Comparison of ENCODE assay signal across 8 cellular contexts in genomic region chr1:32335951-32336867, GRCh38. TPM values are rescaled to one million over a fixed set of nuclear protein-coding genes. Genes with fewer than 3 reads are reported as not detected.
A peak's percentile ranks its signal among the peaks of the same experiment; 100 is the strongest.
DNase-seq lines count a peak whose midpoint lies in the region; ATAC-seq and TF ChIP-seq lines count a peak whose summit lies in the region.

Gene MARCKSL1, minus strand, starts transcription at chr1:32336233. Its CDS starts 200 bp downstream, at chr1:32336033.

- H4K5ac ChIP-seq in IMR-90 (ENCODE audit: low read depth, low read length): no peak within 1 kb of the TSS

- peak within 1 kb of the TSS; percentile 71 for H2BK5ac ChIP-seq in IMR-90 (ENCODE audit: low read depth, low read length, poor library complexity, severe bottlenecking)

- no peak within 1 kb of the TSS; the same call in 1 of the 2 replicates for H2BK120ac ChIP-seq in IMR-90 (ENCODE audit: low read depth, low read length)

- no peak within 1 kb of the TSS for H3K18ac ChIP-seq in IMR-90 (ENCODE audit: low read depth, low read length)

- H3K56ac ChIP-seq in IMR-90 (ENCODE audit: extremely low read depth, insufficient read depth, low read length): no peak within 1 kb of the TSS

- H3K27ac ChIP-seq in BLaER1 (peak within 1 kb of the TSS; percentile 97), IMR-90 (ENCODE audit: insufficient read depth, low read length) (peak within 1 kb of the TSS; percentile 85), neural cell (ENCODE audit: low read length) (peak within 1 kb of the TSS; percentile 87)

- H4K91ac ChIP-seq in IMR-90 (ENCODE audit: insufficient read depth, low read depth, low read length): peak within 1 kb of the TSS; percentile 26; the same call in 1 of the 2 replicates

- in situ Hi-C loops in IMR-90 (cut with MboI; ENCODE audit: low sequenced_read_pairs): no loop called here

- peak within 1 kb of the TSS in 1 of 2 experiments; percentile 58; a peak in 1 of 4 replicates for H4K8ac ChIP-seq in IMR-90 (ENCODE audit: low read depth in 2 of 2, low read length in 2 of 2)

- H2AK9ac ChIP-seq in IMR-90 (replicated peaks; ENCODE audit: low read depth, low read length, poor library complexity): peak within 1 kb of the TSS; percentile 97

- H3K9me3 ChIP-seq in BLaER1 (no peaks in the 10 kb centered on the region), IMR-90 (ENCODE audit: control insufficient read depth, insufficient read depth, low read length) (no peaks in the 10 kb centered on the region), neural cell (ENCODE audit: low read length) (no peaks in the 10 kb centered on the region)

- DNase-seq in IMR-90: peak; percentile 55
- DNase-seq in RPMI8226: peak; percentile 82
- DNase-seq in activated T-helper 9 cell treated with anti-CD3 and anti-CD28 coated beads, Interleukin-2, amount 50 U/mL, for 16 hours (ENCODE audit: low read depth): peak; percentile 79
- DNase-seq in fibroblast of villous mesenchyme (ENCODE audit: low read depth): peak; percentile 70
- DNase-seq in stimulated activated naive CD8-positive, alpha-beta T cell treated with anti-CD3 and anti-CD28 coated beads, Interleukin-15, amount 100 ng/mL, for 72 hours: peak; percentile 78 to 89

- peak within 1 kb of the TSS; percentile 59 for H3K23ac ChIP-seq in IMR-90 (ENCODE audit: low read depth, low read length)

- no peak for TF ChIP-seq CTCF in IMR-90 (conservative IDR thresholded peaks at IDR 0.05; ENCODE audit: low read depth, low read length)
- no peak for TF ChIP-seq CTCF in fibroblast of villous mesenchyme (IDR thresholded peaks at IDR 0.05; ENCODE audit: insufficient read depth, low read depth, low read length)
- TF ChIP-seq CTCF in neural cell (IDR thresholded peaks at IDR 0.05; ENCODE audit: poor library complexity, severe bottlenecking): no peak

- no peaks in the 10 kb centered on the region for H3F3A ChIP-seq in neural cell (ENCODE audit: insufficient read depth, low read length, poor library complexity, severe bottlenecking)

- peaks cover 35% of the 10 kb centered on the region for H3K36me3 ChIP-seq in BLaER1
- peaks cover 31% of the 10 kb centered on the region for H3K36me3 ChIP-seq in IMR-90 (ENCODE audit: control insufficient read depth, insufficient read depth, low read length)
- peaks cover 6% of the 10 kb centered on the region for H3K36me3 ChIP-seq in neural cell (ENCODE audit: insufficient read depth, low read length)

- peaks cover 19 to 37% of the 10 kb centered on the region in 2 experiments; a peak in 3 of 4 replicates for H3K79me1 ChIP-seq in IMR-90 (ENCODE audit: low read depth in 1 of 2, low read length in 2 of 2)

- peak within 1 kb of the TSS; percentile 86 to 87 for H3K4me3 Mint-ChIP-seq in stimulated activated naive CD8-positive, alpha-beta T cell treated with anti-CD3 and anti-CD28 coated beads, Interleukin-15, amount 100 ng/mL, for 72 hours

- H3K4me3 ChIP-seq in BLaER1 (peak within 1 kb of the TSS; percentile 97), IMR-90 (ENCODE audit: insufficient read depth, low read depth, low read length) (peak within 1 kb of the TSS; percentile 85), fibroblast of villous mesenchyme (ENCODE audit: low read depth, low read length) (peak within 1 kb of the TSS; percentile 72), neural cell (ENCODE audit: low read length) (peak within 1 kb of the TSS; percentile 100)

- dilution Hi-C loops in IMR-90 (cut with HindIII; ENCODE audit: low sequenced_read_pairs, unreplicated experiment): no loop called here

- H3K4me1 Mint-ChIP-seq in stimulated activated naive CD8-positive, alpha-beta T cell treated with anti-CD3 and anti-CD28 coated beads, Interleukin-15, amount 100 ng/mL, for 72 hours: peaks cover 69% of the 10 kb centered on the region

- H2AK5ac ChIP-seq in IMR-90 (ENCODE audit: low read depth, low read length): peak within 1 kb of the TSS; percentile 66; the same call in 1 of the 2 replicates

- no peak within 1 kb of the TSS for H2BK15ac ChIP-seq in IMR-90 (ENCODE audit: low read depth, low read length)

- intact Hi-C loops in IMR-90 (cut with micrococcal nuclease): loop anchor here (1.0 to 5.0 kb wide), 2 partner anchors 15 to 56 kb away; partner anchors contain the start of gene BSDC1

- H3K4me1 ChIP-seq in BLaER1 (peaks cover 74% of the 10 kb centered on the region), IMR-90 (ENCODE audit: control insufficient read depth, insufficient read depth, low read length) (peaks cover 6% of the 10 kb centered on the region)

- POLR2A ChIA-PET in IMR-90 (lab: Charles Lee; ENCODE audit: unreplicated experiment): interaction anchor here (0.5 to 1.0 kb wide), 4 partner anchors 9 to 447 kb away, joined by 3 to 5 read pairs (median 3); no protein-coding TSS in a partner anchor

- H2AFZ ChIP-seq in IMR-90 (replicated peaks; ENCODE audit: low read length, poor library complexity) (peak within 1 kb of the TSS; percentile 89), neural cell (ENCODE audit: low read depth, low read length) (peak within 1 kb of the TSS; percentile 65)

- peaks cover 58% of the 10 kb centered on the region for H4K20me1 ChIP-seq in BLaER1
- peaks cover 34% of the 10 kb centered on the region for H4K20me1 ChIP-seq in IMR-90 (ENCODE audit: insufficient read depth, low read length)
- H4K20me1 ChIP-seq in neural cell (ENCODE audit: insufficient read depth): peaks cover 22% of the 10 kb centered on the region

- peak within 1 kb of the TSS; percentile 99 for H3K9ac ChIP-seq in BLaER1
- peak within 1 kb of the TSS; percentile 81 for H3K9ac ChIP-seq in IMR-90 (ENCODE audit: low read depth, low read length)
- peak within 1 kb of the TSS; percentile 99 for H3K9ac ChIP-seq in neural cell (ENCODE audit: low read length)

- peak; percentile 37 for ATAC-seq in GM19372 (IDR thresholded peaks at IDR 0.05; ENCODE audit: low read depth, unreplicated experiment)
- ATAC-seq in IMR-90 (ENCODE audit: low read depth): peak; percentile 76
- ATAC-seq in stimulated activated naive CD8-positive, alpha-beta T cell treated with anti-CD3 and anti-CD28 coated beads, Interleukin-15, amount 100 ng/mL, for 72 hours: peak; percentile 49

- TF ChIP-seq EP300 in neural cell (conservative IDR thresholded peaks at IDR 0.05; ENCODE audit: poor library complexity, severe bottlenecking): no peak

- peaks cover 34% of the 10 kb centered on the region for H3K79me2 ChIP-seq in neural cell (replicated peaks; ENCODE audit: insufficient read depth, low read length)

- peak; percentile 99 for TF ChIP-seq POLR2A in IMR-90 (IDR thresholded peaks at IDR 0.05; ENCODE audit: low read depth, low read length)

- peak within 1 kb of the TSS; percentile 27 to 87 for H3K27ac Mint-ChIP-seq in stimulated activated naive CD8-positive, alpha-beta T cell treated with anti-CD3 and anti-CD28 coated beads, Interleukin-15, amount 100 ng/mL, for 72 hours

- H3K4me2 ChIP-seq in BLaER1 (peak within 1 kb of the TSS; percentile 97), IMR-90 (ENCODE audit: low read depth, low read length) (peak within 1 kb of the TSS; percentile 95), neural cell (ENCODE audit: low read length) (peak within 1 kb of the TSS; percentile 99)

- BruUV-seq in IMR-90 (replicated peaks; lab: Mats Ljungman, UMichigan): no TSS peak

- peak within 1 kb of the TSS; percentile 77 for H3K4ac ChIP-seq in IMR-90 (ENCODE audit: low read depth, low read length)

- 7% methylated on average over 33 of the region's 88 CpGs; no CpG with 5 or more reads in 1 of the 2 experiments for WGBS in IMR-90 (ENCODE audit: extremely low coverage in 2 of 2, insufficient read length in 1 of 2), 2 experiments

- TF ChIP-seq RAD21 in IMR-90 (IDR thresholded peaks at IDR 0.05; ENCODE audit: low read length) (no peak; the same call in 1 of the 2 replicates), neural cell (conservative IDR thresholded peaks at IDR 0.05) (no peak)

- H3K9me3 Mint-ChIP-seq in stimulated activated naive CD8-positive, alpha-beta T cell treated with anti-CD3 and anti-CD28 coated beads, Interleukin-15, amount 100 ng/mL, for 72 hours: no peaks in the 10 kb centered on the region

- H3K27me3 Mint-ChIP-seq in stimulated activated naive CD8-positive, alpha-beta T cell treated with anti-CD3 and anti-CD28 coated beads, Interleukin-15, amount 100 ng/mL, for 72 hours: no peaks in the 10 kb centered on the region

- peak within 1 kb of the TSS; percentile 85; the same call in 1 of the 2 replicates for H3K14ac ChIP-seq in IMR-90 (replicated peaks; ENCODE audit: low read depth, low read length)

- no peaks in the 10 kb centered on the region for H3K9me2 ChIP-seq in neural cell (ENCODE audit: insufficient read depth, low read length)

- H3K27me3 ChIP-seq in BLaER1 (no peaks in the 10 kb centered on the region), IMR-90 (ENCODE audit: control insufficient read depth, insufficient read depth, low read length) (no peaks in the 10 kb centered on the region), neural cell (ENCODE audit: insufficient read depth, low read depth, low read length) (no peaks in the 10 kb centered on the region)

- 0 out of 2 replicates have a peak, but pooled peaks cover 3% of the 10 kb centered on the region for H3K9me1 ChIP-seq in IMR-90 (ENCODE audit: insufficient read depth, low read length)

- no peak within 1 kb of the TSS for H2BK20ac ChIP-seq in IMR-90 (ENCODE audit: low read depth, low read length)

- CTCF ChIA-PET in IMR-90 (lab: Yijun Ruan, JAX): interaction anchor here (0.7 kb wide), 1 partner anchor 71 kb away, joined by 3 read pairs; no protein-coding TSS in a partner anchor

TF ChIP-seq in IMR-90, 13 proteins besides CTCF, POLR2A, EP300 and RAD21:
- peak; percentile 50; the same call in 1 of the 2 replicates for TF ChIP-seq MAZ (IDR thresholded peaks at IDR 0.05; ENCODE audit: borderline replicate concordance, low read depth, low read length)
- no peak for TF ChIP-seq RCOR1 (IDR thresholded peaks at IDR 0.05; ENCODE audit: insufficient replicate concordance, low read length)

TF ChIP-seq in neural cell, 6 proteins besides CTCF, POLR2A, EP300 and RAD21 (continues in another document):
- peak; percentile 98 for TF ChIP-seq POLR2AphosphoS5 (IDR thresholded peaks at IDR 0.05)

RNA-seq across cellular contexts. Expression of gene MARCKSL1, which starts in this region (rescaled TPM):
- 34.7 and 37.5 TPM in 2 replicates for total RNA-seq in IMR-90 (2012; rRNA removed)
- 199 and 218 TPM in 2 replicates for polyA plus RNA-seq in IMR-90 (2012; rRNA removed)
- polyA plus RNA-seq in IMR-90 (2012; cell fraction: cytosol; rRNA removed): 217 and 260 TPM in 2 replicates
- polyA plus RNA-seq in IMR-90 (2012; cell fraction: nucleus; rRNA removed; ENCODE audit: low replicate concordance): 68.1 and 74.1 TPM in 2 replicates
- 30.9 and 32.4 TPM in 2 replicates for total RNA-seq in fibroblast of villous mesenchyme
- 694 and 739 TPM in 2 replicates for polyA plus RNA-seq in neural cell
- 393 and 412 TPM in 2 replicates for polyA minus RNA-seq in neural cell

Comparison
In these comparisons a context has a peak if more than half of its experiments do, and no peak if none do; other contexts are left out.
1. Peak in every context shown above with its lines: DNase-seq, ATAC-seq, H3K4me3 ChIP-seq and H3K27ac ChIP-seq.